In genomic region chr15:25960273-25960672, GRCh38 we compare ENCODE assay signal across 34 cellular contexts.
"Had no signal": no experiment of that assay in that cellular context is flagged by ENCODE, and none has a peak within 500 bp of the region (broad histone marks: within the 10 kb centered on the region; RNA-seq: fewer than 3 reads in every experiment).

No MANE protein-coding gene starts in this region.

- ATAC-seq: activated CD8-positive, alpha-beta T cell treated with anti-CD3 and anti-CD28 coated beads for 36 hours; activated naive CD4-positive, alpha-beta T cell treated with anti-CD3 and anti-CD28 coated beads, Interleukin-2, amount 50 U/mL, for 72 hours; activated T-cell treated with anti-CD3 and anti-CD28 coated beads, Interleukin-2, amount 50 U/mL, for 4 hours; activated T-cell treated with anti-CD3 and anti-CD28 coated beads, Interleukin-2, amount 50 U/mL, for 72 hours; activated T-helper 17 cell treated with anti-CD3 and anti-CD28 coated beads, Interleukin-2, amount 50 U/mL, for 72 hours; body of pancreas had no signal

- H3K9me3 ChIP-seq: adrenal gland, body of pancreas had no signal

- FAIRE-seq: astrocyte, TTC549 had no signal

- H3K27me3 ChIP-seq: adrenal gland, body of pancreas, brain microvascular endothelial cell, breast epithelium had no signal

- H3K27ac ChIP-seq: adrenal gland, body of pancreas, brain microvascular endothelial cell, breast epithelium, VCaP had no signal

- H3K36me3 ChIP-seq: adrenal gland, brain microvascular endothelial cell, breast epithelium had no signal

- DNase-seq: activated B cell treated with CpG ODN at 0.5 μM for 24 hours; activated CD4-positive, alpha-beta memory T cell treated with anti-CD3 and anti-CD28 coated beads for 36 hours; activated CD4-positive, alpha-beta T cell treated with anti-CD3 and anti-CD28 coated beads for 4 hours; activated CD4-positive, alpha-beta T cell treated with anti-CD3 and anti-CD28 coated beads, Interleukin-2, amount 10 ng/mL, durations not matched to agents 24 days and 14 days; activated CD4-positive, alpha-beta T cell treated with anti-CD3 and anti-CD28 coated beads, Interleukin-2, amount 50 U/mL, for 1 hour; activated CD4-positive, alpha-beta T cell treated with anti-CD3 and anti-CD28 coated beads, Interleukin-2, amount 50 U/mL, for 4 hours; activated CD4-positive, CD25-positive, alpha-beta regulatory T cell treated with anti-CD3 and anti-CD28 coated beads, Interleukin-2, amount 50 U/mL, for 72 hours; activated CD8-positive, alpha-beta memory T cell treated with anti-CD3 and anti-CD28 coated beads, Interleukin-2, amount 50 U/mL, for 4 hours; activated CD8-positive, alpha-beta T cell treated with anti-CD3 and anti-CD28 coated beads for 36 hours; activated effector memory CD4-positive, alpha-beta T cell treated with anti-CD3 and anti-CD28 coated beads, Interleukin-2, amount 50 U/mL, for 16 hours; activated gamma-delta T cell treated with Interleukin-2 at 50 U/mL for 16 hours; activated naive CD4-positive, alpha-beta T cell; activated naive CD4-positive, alpha-beta T cell treated with anti-CD3 and anti-CD28 coated beads for 36 hours; activated naive CD4-positive, alpha-beta T cell treated with anti-CD3 and anti-CD28 coated beads, Interleukin-2, amount 50 U/mL, for 16 hours; activated naive CD8-positive, alpha-beta T cell treated with anti-CD3 and anti-CD28 coated beads for 36 hours; activated T-cell treated with anti-CD3 and anti-CD28 coated beads for 4 hours; activated T-cell treated with anti-CD3 and anti-CD28 coated beads, Interleukin-2, amount 50 U/mL, for 1 hour; activated T-cell treated with anti-CD3 and anti-CD28 coated beads, Interleukin-2, amount 50 U/mL, for 4 hours; activated T-cell treated with anti-CD3 and anti-CD28 coated beads, Interleukin-2, amount 50 U/mL, for 72 hours; adrenal gland; amniotic stem cell; aorta; body of pancreas; brain microvascular endothelial cell; central memory CD4-positive, alpha-beta T cell; T-helper 1 cell; T-helper 2 cell; T-helper 9 cell had no signal

- H3K4me3 ChIP-seq: adrenal gland, body of pancreas, breast epithelium had no signal

- H3K4me1 ChIP-seq: adrenal gland, body of pancreas, breast epithelium had no signal
